Comparison of ENCODE assay signal across 2 cellular contexts in the genomic region with DNA sequence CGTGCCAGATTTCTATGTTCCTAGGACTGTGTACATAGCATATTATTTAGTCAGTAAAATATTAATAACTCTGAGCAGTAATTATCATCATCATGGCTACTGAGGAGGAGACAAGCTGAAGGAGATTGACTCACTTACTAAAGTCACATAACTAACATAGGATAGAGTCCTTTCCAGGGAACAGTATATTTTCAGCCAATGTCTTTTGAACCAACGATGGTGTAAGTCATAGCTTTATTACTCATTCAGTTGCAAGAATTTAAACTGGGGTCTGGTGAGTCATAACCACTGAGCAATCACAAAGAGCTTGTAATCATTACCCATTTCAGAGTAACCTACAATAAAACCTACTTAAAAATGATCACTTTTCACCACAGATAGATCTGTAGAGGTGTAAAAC.
TF ChIP-seq lines count a peak whose summit lies in the region.

No MANE protein-coding gene starts in this region.

TF ChIP-seq in SK-N-SH, 30 proteins besides CTCF, POLR2A, EP300 and RAD21:
- no peak for TF ChIP-seq ZBTB33 (IDR thresholded peaks at IDR 0.05; ENCODE audit: borderline replicate concordance, low read depth)
- no peak for TF ChIP-seq FOXM1 (IDR thresholded peaks at IDR 0.05; ENCODE audit: low read depth)
- peak; percentile 43; the same call in 1 of the 2 replicates for TF ChIP-seq FOSL2 (IDR thresholded peaks at IDR 0.05; ENCODE audit: borderline replicate concordance, low read depth)
- TF ChIP-seq, protein P1, sequence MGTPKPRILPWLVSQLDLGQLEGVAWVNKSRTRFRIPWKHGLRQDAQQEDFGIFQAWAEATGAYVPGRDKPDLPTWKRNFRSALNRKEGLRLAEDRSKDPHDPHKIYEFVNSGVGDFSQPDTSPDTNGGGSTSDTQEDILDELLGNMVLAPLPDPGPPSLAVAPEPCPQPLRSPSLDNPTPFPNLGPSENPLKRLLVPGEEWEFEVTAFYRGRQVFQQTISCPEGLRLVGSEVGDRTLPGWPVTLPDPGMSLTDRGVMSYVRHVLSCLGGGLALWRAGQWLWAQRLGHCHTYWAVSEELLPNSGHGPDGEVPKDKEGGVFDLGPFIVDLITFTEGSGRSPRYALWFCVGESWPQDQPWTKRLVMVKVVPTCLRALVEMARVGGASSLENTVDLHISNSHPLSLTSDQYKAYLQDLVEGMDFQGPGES (IDR thresholded peaks at IDR 0.05; ENCODE audit: low read depth, low read length), result no peak
- TF ChIP-seq SIN3A (IDR thresholded peaks at IDR 0.05; ENCODE audit: borderline replicate concordance, low read depth, low read length), result no peak
- no peak for TF ChIP-seq CHD2 (IDR thresholded peaks at IDR 0.05; ENCODE audit: low read length, partially characterized antibody)
TF ChIP-seq in SK-N-SH: peak in this region for 1.

TF ChIP-seq in SK-N-SH treated with all-trans-retinoic acid at 6 μM for 48 hours, 23 proteins besides CTCF, POLR2A, EP300 and RAD21 (continued from another document):
- TF ChIP-seq, protein P2, sequence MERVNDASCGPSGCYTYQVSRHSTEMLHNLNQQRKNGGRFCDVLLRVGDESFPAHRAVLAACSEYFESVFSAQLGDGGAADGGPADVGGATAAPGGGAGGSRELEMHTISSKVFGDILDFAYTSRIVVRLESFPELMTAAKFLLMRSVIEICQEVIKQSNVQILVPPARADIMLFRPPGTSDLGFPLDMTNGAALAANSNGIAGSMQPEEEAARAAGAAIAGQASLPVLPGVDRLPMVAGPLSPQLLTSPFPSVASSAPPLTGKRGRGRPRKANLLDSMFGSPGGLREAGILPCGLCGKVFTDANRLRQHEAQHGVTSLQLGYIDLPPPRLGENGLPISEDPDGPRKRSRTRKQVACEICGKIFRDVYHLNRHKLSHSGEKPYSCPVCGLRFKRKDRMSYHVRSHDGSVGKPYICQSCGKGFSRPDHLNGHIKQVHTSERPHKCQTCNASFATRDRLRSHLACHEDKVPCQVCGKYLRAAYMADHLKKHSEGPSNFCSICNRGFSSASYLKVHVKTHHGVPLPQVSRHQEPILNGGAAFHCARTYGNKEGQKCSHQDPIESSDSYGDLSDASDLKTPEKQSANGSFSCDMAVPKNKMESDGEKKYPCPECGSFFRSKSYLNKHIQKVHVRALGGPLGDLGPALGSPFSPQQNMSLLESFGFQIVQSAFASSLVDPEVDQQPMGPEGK (CRISPR knock-in tag; IDR thresholded peaks at IDR 0.05; ENCODE audit: borderline replicate concordance), result no peak
- no peak for TF ChIP-seq ZNF70 (CRISPR knock-in tag; IDR thresholded peaks at IDR 0.05)
- TF ChIP-seq RARB (CRISPR knock-in tag; IDR thresholded peaks at IDR 0.05), result no peak
- TF ChIP-seq, protein P3, sequence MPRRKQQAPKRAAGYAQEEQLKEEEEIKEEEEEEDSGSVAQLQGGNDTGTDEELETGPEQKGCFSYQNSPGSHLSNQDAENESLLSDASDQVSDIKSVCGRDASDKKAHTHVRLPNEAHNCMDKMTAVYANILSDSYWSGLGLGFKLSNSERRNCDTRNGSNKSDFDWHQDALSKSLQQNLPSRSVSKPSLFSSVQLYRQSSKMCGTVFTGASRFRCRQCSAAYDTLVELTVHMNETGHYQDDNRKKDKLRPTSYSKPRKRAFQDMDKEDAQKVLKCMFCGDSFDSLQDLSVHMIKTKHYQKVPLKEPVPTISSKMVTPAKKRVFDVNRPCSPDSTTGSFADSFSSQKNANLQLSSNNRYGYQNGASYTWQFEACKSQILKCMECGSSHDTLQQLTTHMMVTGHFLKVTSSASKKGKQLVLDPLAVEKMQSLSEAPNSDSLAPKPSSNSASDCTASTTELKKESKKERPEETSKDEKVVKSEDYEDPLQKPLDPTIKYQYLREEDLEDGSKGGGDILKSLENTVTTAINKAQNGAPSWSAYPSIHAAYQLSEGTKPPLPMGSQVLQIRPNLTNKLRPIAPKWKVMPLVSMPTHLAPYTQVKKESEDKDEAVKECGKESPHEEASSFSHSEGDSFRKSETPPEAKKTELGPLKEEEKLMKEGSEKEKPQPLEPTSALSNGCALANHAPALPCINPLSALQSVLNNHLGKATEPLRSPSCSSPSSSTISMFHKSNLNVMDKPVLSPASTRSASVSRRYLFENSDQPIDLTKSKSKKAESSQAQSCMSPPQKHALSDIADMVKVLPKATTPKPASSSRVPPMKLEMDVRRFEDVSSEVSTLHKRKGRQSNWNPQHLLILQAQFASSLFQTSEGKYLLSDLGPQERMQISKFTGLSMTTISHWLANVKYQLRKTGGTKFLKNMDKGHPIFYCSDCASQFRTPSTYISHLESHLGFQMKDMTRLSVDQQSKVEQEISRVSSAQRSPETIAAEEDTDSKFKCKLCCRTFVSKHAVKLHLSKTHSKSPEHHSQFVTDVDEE (CRISPR knock-in tag; IDR thresholded peaks at IDR 0.05), result no peak
- TF ChIP-seq, protein P4, sequence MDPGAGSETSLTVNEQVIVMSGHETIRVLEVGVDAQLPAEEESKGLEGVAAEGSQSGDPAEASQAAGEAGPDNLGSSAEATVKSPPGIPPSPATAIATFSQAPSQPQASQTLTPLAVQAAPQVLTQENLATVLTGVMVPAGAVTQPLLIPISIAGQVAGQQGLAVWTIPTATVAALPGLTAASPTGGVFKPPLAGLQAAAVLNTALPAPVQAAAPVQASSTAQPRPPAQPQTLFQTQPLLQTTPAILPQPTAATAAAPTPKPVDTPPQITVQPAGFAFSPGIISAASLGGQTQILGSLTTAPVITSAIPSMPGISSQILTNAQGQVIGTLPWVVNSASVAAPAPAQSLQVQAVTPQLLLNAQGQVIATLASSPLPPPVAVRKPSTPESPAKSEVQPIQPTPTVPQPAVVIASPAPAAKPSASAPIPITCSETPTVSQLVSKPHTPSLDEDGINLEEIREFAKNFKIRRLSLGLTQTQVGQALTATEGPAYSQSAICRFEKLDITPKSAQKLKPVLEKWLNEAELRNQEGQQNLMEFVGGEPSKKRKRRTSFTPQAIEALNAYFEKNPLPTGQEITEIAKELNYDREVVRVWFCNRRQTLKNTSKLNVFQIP (CRISPR knock-in tag; IDR thresholded peaks at IDR 0.05; ENCODE audit: borderline replicate concordance, low read depth), result no peak
- no peak for TF ChIP-seq ESRRG (CRISPR knock-in tag; IDR thresholded peaks at IDR 0.05)
- TF ChIP-seq ISL1 (CRISPR knock-in tag; IDR thresholded peaks at IDR 0.05), result no peak
- TF ChIP-seq BACH2 (CRISPR knock-in tag; IDR thresholded peaks at IDR 0.05; ENCODE audit: borderline replicate concordance), result no peak
- no peak for TF ChIP-seq PPARA (CRISPR knock-in tag; IDR thresholded peaks at IDR 0.05; ENCODE audit: borderline replicate concordance)
- TF ChIP-seq CSRNP3 (CRISPR knock-in tag; IDR thresholded peaks at IDR 0.05), result no peak
- TF ChIP-seq ARNTL (CRISPR knock-in tag; IDR thresholded peaks at IDR 0.05; ENCODE audit: borderline replicate concordance, low read depth), result no peak
